Comparison of ENCODE assay signal across 8 cellular contexts in genomic region chr12:93025145-93026103, GRCh38.
DNase-seq lines count a peak whose midpoint lies in the region; ATAC-seq and TF ChIP-seq lines count a peak whose summit lies in the region.

No MANE protein-coding gene starts in this region.

- H3K27ac ChIP-seq in esophagus muscularis mucosa (replicated peaks in 1 of 4): no peak overlapping the region
- peak overlapping the region in 1 of 2 donors; percentile 39 for H3K27ac ChIP-seq in prostate gland

- ATAC-seq in HG03378 (IDR thresholded peaks at IDR 0.05; ENCODE audit: unreplicated experiment) (peak; percentile 83), HG02840 (IDR thresholded peaks at IDR 0.05; ENCODE audit: low FRiP score, unreplicated experiment) (no peak), GM21737 (IDR thresholded peaks at IDR 0.05; ENCODE audit: unreplicated experiment) (no peak)

- H3K4me3 ChIP-seq in GM12864 (ENCODE audit: low read depth, low read length) (no peak overlapping the region), NT2/D1 (ENCODE audit: insufficient read length, low read depth) (no peak overlapping the region), esophagus muscularis mucosa (no peak overlapping the region), prostate gland (no peak overlapping the region)

- TF ChIP-seq CTCF in GM12864 (IDR thresholded peaks at IDR 0.05; ENCODE audit: low read depth, low read length, missing control alignments) (peak; percentile 64), esophagus muscularis mucosa (IDR thresholded peaks at IDR 0.05) (peak; percentile 38 to 59 (median 49)), prostate gland (IDR thresholded peaks at IDR 0.05) (peak in 3 of 4 experiments; percentile 44 to 55 (median 53))

- TF ChIP-seq EP300 in esophagus muscularis mucosa (IDR thresholded peaks at IDR 0.05): no peak

- TF ChIP-seq POLR2A in esophagus muscularis mucosa (IDR thresholded peaks at IDR 0.05; ENCODE audit: low read depth) (no peak), prostate gland (IDR thresholded peaks at IDR 0.05) (no peak)

- no peak overlapping the region for H3K9ac ChIP-seq in NT2/D1 (ENCODE audit: insufficient read length, low read depth)

- H3K27me3 ChIP-seq in NT2/D1 (ENCODE audit: insufficient read depth, insufficient read length) (no peaks in the 10 kb centered on the region), esophagus muscularis mucosa (no peaks in the 10 kb centered on the region), prostate gland (replicated peaks; ENCODE audit: insufficient read depth) (no peaks in the 10 kb centered on the region)

- intact Hi-C loops in esophagus muscularis mucosa (cut with DNase I): loop anchor here (5.0 kb wide), 1 partner anchor 372 kb away; no protein-coding TSS in a partner anchor
- intact Hi-C loops in prostate gland (cut with DNase I): loop anchor here (10.0 kb wide), 1 partner anchor 359 kb away; no protein-coding TSS in a partner anchor

- H3K4me1 ChIP-seq in NT2/D1 (ENCODE audit: insufficient read depth, insufficient read length): no peaks in the 10 kb centered on the region
- H3K4me1 ChIP-seq in esophagus muscularis mucosa: peaks cover 0 to 4% (median 0%) of the 10 kb centered on the region in 4 donors
- H3K4me1 ChIP-seq in prostate gland (replicated peaks): no peaks in the 10 kb centered on the region

- DNase-seq in A172 (ENCODE audit: low spot score): peak; percentile 51
- peak; percentile 63 for DNase-seq in GM12864 (ENCODE audit: low read depth)
- DNase-seq in NT2/D1 (ENCODE audit: low read depth, low spot score): peak; percentile 33
- no peak for DNase-seq in esophagus muscularis mucosa (ENCODE audit: extremely low spot score)
- peak; percentile 21 for DNase-seq in prostate gland (ENCODE audit: low spot score)

- 94% methylated on average over 6 of the region's 6 CpGs for WGBS in esophagus muscularis mucosa
- 59% methylated on average over 6 of the region's 6 CpGs for WGBS in prostate gland

- no peaks in the 10 kb centered on the region for H3K9me3 ChIP-seq in NT2/D1 (ENCODE audit: insufficient read depth, low read length)
- no peaks in the 10 kb centered on the region for H3K9me3 ChIP-seq in esophagus muscularis mucosa
- no peaks in the 10 kb centered on the region for H3K9me3 ChIP-seq in prostate gland

- H3K36me3 ChIP-seq in NT2/D1 (ENCODE audit: insufficient read depth, insufficient read length, low read length) (no peaks in the 10 kb centered on the region), esophagus muscularis mucosa (no peaks in the 10 kb centered on the region), prostate gland (no peaks in the 10 kb centered on the region)
